Comparison of ENCODE assay signal across 7 cellular contexts in the genomic region with DNA sequence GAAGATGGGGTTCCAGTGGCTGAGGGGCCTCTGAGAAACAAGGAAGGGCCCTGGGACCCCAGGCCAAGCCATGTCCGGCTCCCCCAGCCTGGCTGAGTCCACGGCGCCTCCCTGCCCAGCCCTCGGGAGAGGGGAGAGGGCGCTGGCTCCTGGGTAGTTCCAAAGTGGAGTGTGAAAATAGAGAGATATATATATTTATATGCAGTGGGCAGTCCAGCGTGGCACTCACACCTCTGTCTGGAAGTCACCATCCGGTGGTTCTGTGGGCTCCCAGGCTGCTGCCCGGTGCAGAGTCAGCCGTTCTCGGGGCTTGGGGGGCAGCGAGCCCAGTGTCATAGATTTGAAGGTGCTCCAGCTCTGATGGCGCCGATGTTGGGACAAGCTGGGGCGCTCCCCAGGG.
"Had no signal": no experiment of that assay in that cellular context is flagged by ENCODE, and none has a peak within 500 bp of the region (broad histone marks: within the 10 kb centered on the region; RNA-seq: fewer than 3 reads in every experiment).

No MANE protein-coding gene starts in this region.

- H3K4me3 ChIP-seq: GM23248, K562 had no signal

- H3K27ac Mint-ChIP-seq: H9 had no signal

- DNase-seq: GOT3, H9, HCEC 1CT, IMR-90, KG1 had no signal

- H3K4me3 Mint-ChIP-seq: H9 had no signal

- H3K9me3 Mint-ChIP-seq: H9 had no signal

- ATAC-seq: K562 had no signal
